In genomic region chr11:77471520-77472234, GRCh38 we compare ENCODE assay signal across 8 cellular contexts. TPM values are rescaled to one million over a fixed set of nuclear protein-coding genes. Genes with fewer than 3 reads are reported as not detected.
DNase-seq lines count a peak whose midpoint lies in the region; ATAC-seq and TF ChIP-seq lines count a peak whose summit lies in the region.

No MANE protein-coding gene starts in this region.

- H3K4me3 ChIP-seq in H7 (ENCODE audit: insufficient read depth, low read depth, low read length), result peak overlapping the region; percentile 74
- no peak overlapping the region for H3K4me3 ChIP-seq in SJCRH30

- ATAC-seq in esophagus mucosa, result peak; percentile 45
- no peak for ATAC-seq in GM18909 (IDR thresholded peaks at IDR 0.05; ENCODE audit: poor library complexity, unreplicated experiment)
- no peak for ATAC-seq in HG03378 (IDR thresholded peaks at IDR 0.05; ENCODE audit: unreplicated experiment)

- H3K27me3 ChIP-seq in H7 (ENCODE audit: control insufficient read depth, insufficient read depth, low read length) (no peaks in the 10 kb centered on the region), SJCRH30 (no peaks in the 10 kb centered on the region)

- TF ChIP-seq CTCF in C4-2B (conservative IDR thresholded peaks at IDR 0.05), result peak; percentile 64

- H3K9me3 ChIP-seq in SJCRH30 (replicated peaks), result no peaks in the 10 kb centered on the region

- H3K27ac ChIP-seq in C4-2B, result no peak overlapping the region
- H3K27ac ChIP-seq in SJCRH30, result no peak overlapping the region

- H3K4me1 ChIP-seq in SJCRH30, result no peaks in the 10 kb centered on the region

- no peaks in the 10 kb centered on the region for H3K36me3 ChIP-seq in H7 (replicated peaks; ENCODE audit: control insufficient read depth, insufficient read depth, low read length)
- H3K36me3 ChIP-seq in SJCRH30, result no peaks in the 10 kb centered on the region

- DNase-seq in H7, result peak; percentile 36
- DNase-seq in SJCRH30, result peak; percentile 13 to 27
- DNase-seq in superior temporal gyrus (ENCODE audit: extremely low spot score), result peak; percentile 68
- DNase-seq in HCEC 1CT, result no peak

RNA-seq across cellular contexts. Expression of gene PAK1, which starts 2.2 kb away (rescaled TPM):
- total RNA-seq in H7 (2014; rRNA removed; shearing (Covaris generic)), result 126 and 158 TPM in 2 replicates
- 28.7 and 31.2 TPM in 2 replicates for total RNA-seq in SJCRH30 (2014; rRNA removed; shearing (Covaris generic))
- 29.2 TPM for total RNA-seq in esophagus mucosa
